ENCODE assay signal across 1 cellular context in genomic region chr18:45967007-45967706, GRCh38.
TF ChIP-seq lines count a peak whose summit lies in the region.

EPG5 (minus strand) TSS chr18:45967329; CDS start chr18:45967239, 90 bp downstream.

TF ChIP-seq in GM12878, 131 proteins besides CTCF, POLR2A, EP300 and RAD21 (continued from another document and continues in another):
- TF ChIP-seq CHD1 (IDR thresholded peaks at IDR 0.05; ENCODE audit: low read depth, low read length) (0 out of 2 replicates have a peak, but pooled peaks have one; percentile 55), USF1 (IDR thresholded peaks at IDR 0.05; ENCODE audit: borderline replicate concordance, extremely low read length, insufficient read depth, low read depth, low read length) (peak; percentile 83), CHD2 (IDR thresholded peaks at IDR 0.05; ENCODE audit: borderline replicate concordance, low read depth, low read length) (peak; percentile 74), NR2F1 (conservative IDR thresholded peaks at IDR 0.05) (0 out of 2 replicates have a peak, but pooled peaks have one; percentile 16), TCF12 (IDR thresholded peaks at IDR 0.05; ENCODE audit: low read depth, low read length) (0 out of 2 replicates have a peak, but pooled peaks have one; percentile 18), ZNF24 (IDR thresholded peaks at IDR 0.05) (no peak), TCF3 (IDR thresholded peaks at IDR 0.05; ENCODE audit: borderline replicate concordance, insufficient read depth, low read depth, low read length) (no peak), JUNB (IDR thresholded peaks at IDR 0.05) (no peak), SIN3A (IDR thresholded peaks at IDR 0.05; ENCODE audit: low read depth, low read length) (peak; percentile 56; the same call in 1 of the 2 replicates), RELB (IDR thresholded peaks at IDR 0.05; ENCODE audit: low read depth) (peak; percentile 93), NFIC (IDR thresholded peaks at IDR 0.05; ENCODE audit: low read depth, low read length) (no peak), POU2F2 (IDR thresholded peaks at IDR 0.05; ENCODE audit: borderline replicate concordance, low read depth, low read length) (peak; percentile 70; the same call in 2 of the 3 replicates), GABPA (IDR thresholded peaks at IDR 0.05; ENCODE audit: low read depth) (no peak), CHD4 (IDR thresholded peaks at IDR 0.05) (no peak), PML (IDR thresholded peaks at IDR 0.05; ENCODE audit: low read length) (0 out of 2 replicates have a peak, but pooled peaks have one; percentile 20), SIX5 (IDR thresholded peaks at IDR 0.05; ENCODE audit: low read depth, low read length, severe bottlenecking) (peak; percentile 24), ZBTB40 (IDR thresholded peaks at IDR 0.05; ENCODE audit: borderline replicate concordance) (no peak; the same call in 1 of the 2 replicates), POLR2AphosphoS2 (IDR thresholded peaks at IDR 0.05; ENCODE audit: low read depth, low read length) (0 out of 2 replicates have a peak, but pooled peaks have one; percentile 65), SRF (IDR thresholded peaks at IDR 0.05; ENCODE audit: low read depth in 2 of 2, low read length in 2 of 2) (0 out of 4 replicates have a peak, but pooled peaks of 1 of the 2 experiments have one; percentile 1), HDGF (IDR thresholded peaks at IDR 0.05) (peak; percentile 79; the same call in 1 of the 2 replicates), ZNF217 (IDR thresholded peaks at IDR 0.05) (no peak), KLF5 (IDR thresholded peaks at IDR 0.05; ENCODE audit: partially characterized antibody) (peak; percentile 60), CREM (IDR thresholded peaks at IDR 0.05; ENCODE audit: low read depth) (peak; percentile 77; the same call in 1 of the 2 replicates), CBFB (IDR thresholded peaks at IDR 0.05; ENCODE audit: low read depth) (no peak), NBN (IDR thresholded peaks at IDR 0.05) (peak; percentile 77; the same call in 1 of the 2 replicates), RAD51 (IDR thresholded peaks at IDR 0.05) (peak; percentile 92), HSF1 (IDR thresholded peaks at IDR 0.05; ENCODE audit: low read depth, low read length) (0 out of 2 replicates have a peak, but pooled peaks have one; percentile 61), ASH2L (IDR thresholded peaks at IDR 0.05; ENCODE audit: borderline replicate concordance, low read depth) (no peak), SPI1 (IDR thresholded peaks at IDR 0.05; ENCODE audit: borderline replicate concordance, insufficient read depth, low read depth, low read length) (no peak)
- TF ChIP-seq, protein P1, sequence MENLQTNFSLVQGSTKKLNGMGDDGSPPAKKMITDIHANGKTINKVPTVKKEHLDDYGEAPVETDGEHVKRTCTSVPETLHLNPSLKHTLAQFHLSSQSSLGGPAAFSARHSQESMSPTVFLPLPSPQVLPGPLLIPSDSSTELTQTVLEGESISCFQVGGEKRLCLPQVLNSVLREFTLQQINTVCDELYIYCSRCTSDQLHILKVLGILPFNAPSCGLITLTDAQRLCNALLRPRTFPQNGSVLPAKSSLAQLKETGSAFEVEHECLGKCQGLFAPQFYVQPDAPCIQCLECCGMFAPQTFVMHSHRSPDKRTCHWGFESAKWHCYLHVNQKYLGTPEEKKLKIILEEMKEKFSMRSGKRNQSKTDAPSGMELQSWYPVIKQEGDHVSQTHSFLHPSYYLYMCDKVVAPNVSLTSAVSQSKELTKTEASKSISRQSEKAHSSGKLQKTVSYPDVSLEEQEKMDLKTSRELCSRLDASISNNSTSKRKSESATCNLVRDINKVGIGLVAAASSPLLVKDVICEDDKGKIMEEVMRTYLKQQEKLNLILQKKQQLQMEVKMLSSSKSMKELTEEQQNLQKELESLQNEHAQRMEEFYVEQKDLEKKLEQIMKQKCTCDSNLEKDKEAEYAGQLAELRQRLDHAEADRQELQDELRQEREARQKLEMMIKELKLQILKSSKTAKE (IDR thresholded peaks at IDR 0.05; ENCODE audit: low read depth, poor library complexity, severe bottlenecking) = no peak
- TF ChIP-seq, protein P2, sequence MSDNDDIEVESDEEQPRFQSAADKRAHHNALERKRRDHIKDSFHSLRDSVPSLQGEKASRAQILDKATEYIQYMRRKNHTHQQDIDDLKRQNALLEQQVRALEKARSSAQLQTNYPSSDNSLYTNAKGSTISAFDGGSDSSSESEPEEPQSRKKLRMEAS (IDR thresholded peaks at IDR 0.05; ENCODE audit: low read depth, low read length) = peak; percentile 52; the same call in 1 of the 2 replicates
- TF ChIP-seq, protein P3, sequence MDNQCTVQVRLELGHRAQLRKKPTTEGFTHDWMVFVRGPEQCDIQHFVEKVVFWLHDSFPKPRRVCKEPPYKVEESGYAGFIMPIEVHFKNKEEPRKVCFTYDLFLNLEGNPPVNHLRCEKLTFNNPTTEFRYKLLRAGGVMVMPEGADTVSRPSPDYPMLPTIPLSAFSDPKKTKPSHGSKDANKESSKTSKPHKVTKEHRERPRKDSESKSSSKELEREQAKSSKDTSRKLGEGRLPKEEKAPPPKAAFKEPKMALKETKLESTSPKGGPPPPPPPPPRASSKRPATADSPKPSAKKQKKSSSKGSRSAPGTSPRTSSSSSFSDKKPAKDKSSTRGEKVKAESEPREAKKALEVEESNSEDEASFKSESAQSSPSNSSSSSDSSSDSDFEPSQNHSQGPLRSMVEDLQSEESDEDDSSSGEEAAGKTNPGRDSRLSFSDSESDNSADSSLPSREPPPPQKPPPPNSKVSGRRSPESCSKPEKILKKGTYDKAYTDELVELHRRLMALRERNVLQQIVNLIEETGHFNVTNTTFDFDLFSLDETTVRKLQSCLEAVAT (IDR thresholded peaks at IDR 0.05) = peak; percentile 24; the same call in 1 of the 2 replicates
- TF ChIP-seq, protein P4, sequence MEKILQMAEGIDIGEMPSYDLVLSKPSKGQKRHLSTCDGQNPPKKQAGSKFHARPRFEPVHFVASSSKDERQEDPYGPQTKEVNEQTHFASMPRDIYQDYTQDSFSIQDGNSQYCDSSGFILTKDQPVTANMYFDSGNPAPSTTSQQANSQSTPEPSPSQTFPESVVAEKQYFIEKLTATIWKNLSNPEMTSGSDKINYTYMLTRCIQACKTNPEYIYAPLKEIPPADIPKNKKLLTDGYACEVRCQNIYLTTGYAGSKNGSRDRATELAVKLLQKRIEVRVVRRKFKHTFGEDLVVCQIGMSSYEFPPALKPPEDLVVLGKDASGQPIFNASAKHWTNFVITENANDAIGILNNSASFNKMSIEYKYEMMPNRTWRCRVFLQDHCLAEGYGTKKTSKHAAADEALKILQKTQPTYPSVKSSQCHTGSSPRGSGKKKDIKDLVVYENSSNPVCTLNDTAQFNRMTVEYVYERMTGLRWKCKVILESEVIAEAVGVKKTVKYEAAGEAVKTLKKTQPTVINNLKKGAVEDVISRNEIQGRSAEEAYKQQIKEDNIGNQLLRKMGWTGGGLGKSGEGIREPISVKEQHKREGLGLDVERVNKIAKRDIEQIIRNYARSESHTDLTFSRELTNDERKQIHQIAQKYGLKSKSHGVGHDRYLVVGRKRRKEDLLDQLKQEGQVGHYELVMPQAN (conservative IDR thresholded peaks at IDR 0.05) = peak; percentile 83
- TF ChIP-seq, protein P5, sequence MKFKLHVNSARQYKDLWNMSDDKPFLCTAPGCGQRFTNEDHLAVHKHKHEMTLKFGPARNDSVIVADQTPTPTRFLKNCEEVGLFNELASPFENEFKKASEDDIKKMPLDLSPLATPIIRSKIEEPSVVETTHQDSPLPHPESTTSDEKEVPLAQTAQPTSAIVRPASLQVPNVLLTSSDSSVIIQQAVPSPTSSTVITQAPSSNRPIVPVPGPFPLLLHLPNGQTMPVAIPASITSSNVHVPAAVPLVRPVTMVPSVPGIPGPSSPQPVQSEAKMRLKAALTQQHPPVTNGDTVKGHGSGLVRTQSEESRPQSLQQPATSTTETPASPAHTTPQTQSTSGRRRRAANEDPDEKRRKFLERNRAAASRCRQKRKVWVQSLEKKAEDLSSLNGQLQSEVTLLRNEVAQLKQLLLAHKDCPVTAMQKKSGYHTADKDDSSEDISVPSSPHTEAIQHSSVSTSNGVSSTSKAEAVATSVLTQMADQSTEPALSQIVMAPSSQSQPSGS (IDR thresholded peaks at IDR 0.05; ENCODE audit: low read length) = no peak
- TF ChIP-seq, protein P6, sequence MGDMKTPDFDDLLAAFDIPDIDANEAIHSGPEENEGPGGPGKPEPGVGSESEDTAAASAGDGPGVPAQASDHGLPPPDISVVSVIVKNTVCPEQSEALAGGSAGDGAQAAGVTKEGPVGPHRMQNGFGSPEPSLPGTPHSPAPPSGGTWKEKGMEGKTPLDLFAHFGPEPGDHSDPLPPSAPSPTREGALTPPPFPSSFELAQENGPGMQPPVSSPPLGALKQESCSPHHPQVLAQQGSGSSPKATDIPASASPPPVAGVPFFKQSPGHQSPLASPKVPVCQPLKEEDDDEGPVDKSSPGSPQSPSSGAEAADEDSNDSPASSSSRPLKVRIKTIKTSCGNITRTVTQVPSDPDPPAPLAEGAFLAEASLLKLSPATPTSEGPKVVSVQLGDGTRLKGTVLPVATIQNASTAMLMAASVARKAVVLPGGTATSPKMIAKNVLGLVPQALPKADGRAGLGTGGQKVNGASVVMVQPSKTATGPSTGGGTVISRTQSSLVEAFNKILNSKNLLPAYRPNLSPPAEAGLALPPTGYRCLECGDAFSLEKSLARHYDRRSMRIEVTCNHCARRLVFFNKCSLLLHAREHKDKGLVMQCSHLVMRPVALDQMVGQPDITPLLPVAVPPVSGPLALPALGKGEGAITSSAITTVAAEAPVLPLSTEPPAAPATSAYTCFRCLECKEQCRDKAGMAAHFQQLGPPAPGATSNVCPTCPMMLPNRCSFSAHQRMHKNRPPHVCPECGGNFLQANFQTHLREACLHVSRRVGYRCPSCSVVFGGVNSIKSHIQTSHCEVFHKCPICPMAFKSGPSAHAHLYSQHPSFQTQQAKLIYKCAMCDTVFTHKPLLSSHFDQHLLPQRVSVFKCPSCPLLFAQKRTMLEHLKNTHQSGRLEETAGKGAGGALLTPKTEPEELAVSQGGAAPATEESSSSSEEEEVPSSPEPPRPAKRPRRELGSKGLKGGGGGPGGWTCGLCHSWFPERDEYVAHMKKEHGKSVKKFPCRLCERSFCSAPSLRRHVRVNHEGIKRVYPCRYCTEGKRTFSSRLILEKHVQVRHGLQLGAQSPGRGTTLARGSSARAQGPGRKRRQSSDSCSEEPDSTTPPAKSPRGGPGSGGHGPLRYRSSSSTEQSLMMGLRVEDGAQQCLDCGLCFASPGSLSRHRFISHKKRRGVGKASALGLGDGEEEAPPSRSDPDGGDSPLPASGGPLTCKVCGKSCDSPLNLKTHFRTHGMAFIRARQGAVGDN (IDR thresholded peaks at IDR 0.05) = peak; percentile 37; the same call in 1 of the 2 replicates
- TF ChIP-seq, protein P7, sequence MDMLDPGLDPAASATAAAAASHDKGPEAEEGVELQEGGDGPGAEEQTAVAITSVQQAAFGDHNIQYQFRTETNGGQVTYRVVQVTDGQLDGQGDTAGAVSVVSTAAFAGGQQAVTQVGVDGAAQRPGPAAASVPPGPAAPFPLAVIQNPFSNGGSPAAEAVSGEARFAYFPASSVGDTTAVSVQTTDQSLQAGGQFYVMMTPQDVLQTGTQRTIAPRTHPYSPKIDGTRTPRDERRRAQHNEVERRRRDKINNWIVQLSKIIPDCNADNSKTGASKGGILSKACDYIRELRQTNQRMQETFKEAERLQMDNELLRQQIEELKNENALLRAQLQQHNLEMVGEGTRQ (IDR thresholded peaks at IDR 0.05; ENCODE audit: borderline replicate concordance, low read depth, low read length) = peak; percentile 67
